In the genomic region with DNA sequence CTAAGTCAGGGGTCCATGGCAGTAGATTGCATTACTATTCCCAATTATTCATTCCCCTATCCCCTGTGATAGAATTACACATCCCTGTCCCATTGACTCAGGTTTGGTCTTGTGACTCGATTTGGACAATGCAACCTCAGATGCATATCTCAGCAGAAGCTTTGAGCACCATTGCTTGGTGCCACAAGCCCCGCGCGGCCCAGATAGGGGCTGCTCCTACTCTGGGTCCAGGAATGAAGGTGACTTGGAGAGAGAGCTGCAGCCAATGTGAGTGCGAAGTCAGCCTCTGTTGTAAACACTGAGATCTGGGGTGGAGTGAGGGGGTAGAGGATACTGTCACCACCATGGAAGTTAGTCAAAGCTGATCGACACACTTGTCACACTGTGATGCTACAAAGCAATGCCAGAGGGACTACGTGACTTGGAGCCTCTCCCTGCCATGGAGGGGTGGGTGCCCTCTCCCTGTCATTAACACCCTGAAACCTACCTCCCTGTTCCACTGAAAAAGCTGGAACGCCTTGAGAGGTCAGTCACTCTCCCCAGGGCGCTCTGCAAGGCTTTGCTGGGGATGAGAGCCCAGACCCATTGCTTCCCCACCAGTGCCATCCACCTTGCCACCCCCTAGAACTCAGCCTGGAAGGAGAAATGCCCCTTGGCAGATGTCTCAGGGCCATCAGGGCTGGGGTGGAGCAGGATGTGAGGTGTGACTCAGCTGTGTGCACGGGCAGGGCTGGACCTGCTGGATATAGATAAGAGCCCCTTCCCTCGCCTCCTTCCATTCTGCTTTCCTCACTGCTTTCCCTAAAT, we compare ENCODE assay signal across 11 cellular contexts. TPM values are rescaled to one million over a fixed set of nuclear protein-coding genes. Genes with fewer than 3 reads are reported as not detected.
A peak's percentile ranks its signal among the peaks of the same experiment; 100 is the strongest.
DNase-seq lines count a peak whose midpoint lies in the region; FAIRE-seq and TF ChIP-seq lines count a peak whose summit lies in the region.
"Had no signal": no experiment of that assay in that cellular context is flagged by ENCODE, and none has a peak within 500 bp of the region (broad histone marks: within the 10 kb centered on the region; RNA-seq: fewer than 3 reads in every experiment).

No MANE protein-coding gene starts in this region.

- no peak overlapping the region for H2AFZ ChIP-seq in endothelial cell of umbilical vein (ENCODE audit: low read depth, low read length)

- no peak overlapping the region for H3K9ac ChIP-seq in endothelial cell of umbilical vein (replicated peaks; ENCODE audit: extremely low read depth, insufficient read depth, low read length)

- H3K4me1 ChIP-seq in endothelial cell of umbilical vein (ENCODE audit: control insufficient read depth, extremely low read depth, insufficient read depth, low read length) (peaks cover 24% of the 10 kb centered on the region), small intestine (ENCODE audit: control insufficient read depth in 2 of 2, insufficient read depth in 1 of 2, low read depth in 1 of 2, low read length in 1 of 2) (no peaks in the 10 kb centered on the region)
- no peaks in the 10 kb centered on the region for H3K4me1 ChIP-seq in effector memory CD4-positive, alpha-beta T cell (ENCODE audit: control insufficient read depth, insufficient read depth, low read length, poor library complexity, severe bottlenecking)

- TF ChIP-seq POLR2A in endothelial cell of umbilical vein (IDR thresholded peaks at IDR 0.05; ENCODE audit: low read depth, low read length), result no peak

- H3K36me3 ChIP-seq in endothelial cell of umbilical vein (ENCODE audit: control insufficient read depth in 2 of 2, extremely low read depth in 1 of 2, insufficient read depth in 2 of 2, low read length in 2 of 2), result no peaks in the 10 kb centered on the region
- no peaks in the 10 kb centered on the region for H3K36me3 ChIP-seq in small intestine (ENCODE audit: control insufficient read depth in 2 of 2, insufficient read depth in 2 of 2, low read length in 2 of 2)
- H3K36me3 ChIP-seq in effector memory CD4-positive, alpha-beta T cell (ENCODE audit: control insufficient read depth, insufficient read depth, low read length), result no peaks in the 10 kb centered on the region

- DNase-seq in HT1080 (ENCODE audit: low read depth) (peak; percentile 80), RCC 7860 (ENCODE audit: low spot score) (peak; percentile 8), endothelial cell of umbilical vein (ENCODE audit: low read depth, low spot score) (peak; percentile 29), small intestine (peak; percentile 90), COLO668 (lab: John Stamatoyannopoulos, UW; ENCODE audit: unreplicated experiment) (no peak), G401 (ENCODE audit: low spot score) (no peak)
- DNase-seq in effector memory CD4-positive, alpha-beta T cell, result no peak
- DNase-seq: GDM1; NCI-H1417 treated with DMSO at 0.1 percent for 48 hours; nucleus accumbens; stimulated activated naive CD8-positive, alpha-beta T cell treated with anti-CD3 and anti-CD28 coated beads, Interleukin-15, Interleukin-2, amounts not matched to agents 100 U/mL and 50 U/mL, for 24 hours had no signal

- dilution Hi-C loops in endothelial cell of umbilical vein (cut with MboI; ENCODE audit: extremely low pct_ligation_motif_present, low sequenced_read_pairs), result no loop called here

- in situ Hi-C loops in G401 (cut with HindIII; ENCODE audit: low sequenced_read_pairs), result no loop called here

- WGBS in small intestine, 3 donors, result 55 to 74% (median 66%) methylated on average over 10 to 11 of the region's 11 CpGs

- H3K4me3 ChIP-seq in endothelial cell of umbilical vein (replicated peaks in 1 of 3; ENCODE audit: insufficient read depth in 1 of 3, low read depth in 1 of 3, low read length in 3 of 3) (no peak overlapping the region), small intestine (ENCODE audit: low read depth in 1 of 2, low read length in 2 of 2) (no peak overlapping the region)
- no peak overlapping the region for H3K4me3 ChIP-seq in effector memory CD4-positive, alpha-beta T cell (ENCODE audit: insufficient read depth, low read depth, low read length, poor library complexity, severe bottlenecking)

- FAIRE-seq in RCC 7860 (lab: Jason Lieb, UNC) (no peak), endothelial cell of umbilical vein (lab: Jason Lieb, UNC) (peak; percentile 68), small intestine (lab: Jason Lieb, UNC) (no peak)

- H3K9me1 ChIP-seq in endothelial cell of umbilical vein (replicated peaks; ENCODE audit: control insufficient read depth, extremely low read depth, insufficient read depth, low read length), result no peaks in the 10 kb centered on the region

- no TSS peak for BruUV-seq in endothelial cell of umbilical vein (replicated peaks; lab: Mats Ljungman, UMichigan)

- H3K27me3 ChIP-seq in endothelial cell of umbilical vein (ENCODE audit: control insufficient read depth in 2 of 2, insufficient read depth in 2 of 2, low read length in 2 of 2) (no peaks in the 10 kb centered on the region), small intestine (ENCODE audit: control insufficient read depth in 2 of 2, insufficient read depth in 2 of 2, low read length in 2 of 2) (peaks cover 0 to 2% of the 10 kb centered on the region in 2 donors)
- no peaks in the 10 kb centered on the region for H3K27me3 ChIP-seq in effector memory CD4-positive, alpha-beta T cell (replicated peaks; ENCODE audit: control insufficient read depth, insufficient read depth, low read length, poor library complexity, severe bottlenecking)

- CTCF ChIA-PET in endothelial cell of umbilical vein (lab: Charles Lee), result interaction anchor here (0.7 to 3.5 kb wide), 4 partner anchors 9 to 286 kb away, joined by 3 to 10 read pairs (median 4); no protein-coding TSS in a partner anchor

- H3K9me3 ChIP-seq in endothelial cell of umbilical vein (replicated peaks; ENCODE audit: control insufficient read depth, insufficient read depth, low read length), result no peaks in the 10 kb centered on the region
- H3K9me3 ChIP-seq in small intestine (ENCODE audit: control insufficient read depth, low read depth), result no peaks in the 10 kb centered on the region
- no peaks in the 10 kb centered on the region for H3K9me3 ChIP-seq in effector memory CD4-positive, alpha-beta T cell (ENCODE audit: control insufficient read depth, low read length)

- no peaks in the 10 kb centered on the region for H4K20me1 ChIP-seq in endothelial cell of umbilical vein (replicated peaks; ENCODE audit: control insufficient read depth, extremely low read depth, insufficient read depth, low read length)

- H3K79me2 ChIP-seq in endothelial cell of umbilical vein (ENCODE audit: control insufficient read depth, insufficient read depth, low read length), result no peaks in the 10 kb centered on the region

- POLR2A ChIA-PET in endothelial cell of umbilical vein (lab: Charles Lee), result no interaction called here

- H3K4me2 ChIP-seq in endothelial cell of umbilical vein (ENCODE audit: insufficient read depth, low read length), result no peak overlapping the region

- H3K27ac ChIP-seq in endothelial cell of umbilical vein (ENCODE audit: insufficient read depth, low read depth, low read length), result no peak overlapping the region
- peak overlapping the region in 1 of 2 donors; percentile 52 for H3K27ac ChIP-seq in small intestine (ENCODE audit: low read depth in 1 of 2, low read length in 1 of 2)
- H3K27ac ChIP-seq in effector memory CD4-positive, alpha-beta T cell (ENCODE audit: insufficient read depth, low read length, poor library complexity, severe bottlenecking), result no peak overlapping the region

- TF ChIP-seq CTCF in endothelial cell of umbilical vein (IDR thresholded peaks at IDR 0.05; ENCODE audit: extremely low read depth in 1 of 2, insufficient read depth in 1 of 2, low read depth in 1 of 2, low read length in 2 of 2), result no peak

- intact Hi-C loops in endothelial cell of umbilical vein (cut with micrococcal nuclease), result no loop called here

RNA-seq across cellular contexts. Expression of gene PLEK2, which starts 6.6 kb away (rescaled TPM):
- total RNA-seq in HT1080 (2014; rRNA removed; shearing (Covaris generic)), result 1.4 and 2.3 TPM in 2 replicates
- polyA plus RNA-seq in HT1080 (2015; cell fraction: cytosol; rRNA removed), result 0.66 and 1.4 TPM in 2 replicates
- 0.62 and 1.3 TPM in 2 replicates for polyA plus RNA-seq in HT1080 (2015; cell fraction: nucleus; rRNA removed)
- 3.8 and 4.7 TPM in 2 replicates for total RNA-seq in endothelial cell of umbilical vein
- polyA plus RNA-seq in endothelial cell of umbilical vein (0.84 and 1.4 TPM in 2 replicates), small intestine (10 to 100 TPM; 55.7 to 88.3 (median 78.5) TPM)
- 2.0 and 3.0 TPM in 2 replicates for polyA plus RNA-seq in endothelial cell of umbilical vein (2011; cell fraction: cytosol; rRNA removed)
- 1.1 and 2.1 TPM in 2 replicates for polyA plus RNA-seq in endothelial cell of umbilical vein (2011; cell fraction: nucleus; rRNA removed)
- 3.8 and 8.1 TPM in 2 replicates for polyA plus RNA-seq in endothelial cell of umbilical vein (2012)
- polyA minus RNA-seq in endothelial cell of umbilical vein, result 0.34 and 0.83 TPM in 2 replicates
- 15.7 TPM for polyA minus RNA-seq in endothelial cell of umbilical vein (2011; cell fraction: cytosol; rRNA and poly(A)+ RNA removed)
- 0.29 and 1.7 TPM in 2 replicates for polyA minus RNA-seq in endothelial cell of umbilical vein (2011; cell fraction: nucleus; rRNA and poly(A)+ RNA removed)
- total RNA-seq in G401 (2014; rRNA removed; shearing (Covaris generic)), result 0.80 and 1.3 TPM in 2 replicates

RNA-seq across cellular contexts. Expression of gene EIF2S1, which starts 58.4 kb away (rescaled TPM):
- 497 and 506 TPM in 2 replicates for total RNA-seq in HT1080 (2014; rRNA removed; shearing (Covaris generic))
- 248 and 253 TPM in 2 replicates for polyA plus RNA-seq in HT1080 (2015; cell fraction: cytosol; rRNA removed)
- polyA plus RNA-seq in HT1080 (2015; cell fraction: nucleus; rRNA removed), result 214 and 275 TPM in 2 replicates
- 130 and 135 TPM in 2 replicates for total RNA-seq in endothelial cell of umbilical vein
- polyA plus RNA-seq in endothelial cell of umbilical vein (20.2 and 36.8 TPM in 2 replicates), small intestine (100 to 1,000 TPM in 1 of 3 donors, 10 to 100 TPM in 2; 43.6 to 116 (median 59.7) TPM)
- polyA plus RNA-seq in endothelial cell of umbilical vein (2011; cell fraction: cytosol; rRNA removed), result 64.9 and 85.2 TPM in 2 replicates
- polyA plus RNA-seq in endothelial cell of umbilical vein (2011; cell fraction: nucleus; rRNA removed), result 31.1 and 55.5 TPM in 2 replicates
- 161 and 284 TPM in 2 replicates for polyA plus RNA-seq in endothelial cell of umbilical vein (2012)
- polyA minus RNA-seq in endothelial cell of umbilical vein, result 86.2 and 99.6 TPM in 2 replicates
- polyA minus RNA-seq in endothelial cell of umbilical vein (2011; cell fraction: cytosol; rRNA and poly(A)+ RNA removed), result 125 TPM
- polyA minus RNA-seq in endothelial cell of umbilical vein (2011; cell fraction: nucleus; rRNA and poly(A)+ RNA removed), result 12.5 and 21.0 TPM in 2 replicates
- total RNA-seq in G401 (2014; rRNA removed; shearing (Covaris generic)), result 347 and 407 TPM in 2 replicates

RNA-seq across cellular contexts. Expression of gene ATP6V1D, which starts 59.0 kb away (rescaled TPM):
- 112 and 122 TPM in 2 replicates for total RNA-seq in HT1080 (2014; rRNA removed; shearing (Covaris generic))
- 73.7 and 101 TPM in 2 replicates for polyA plus RNA-seq in HT1080 (2015; cell fraction: cytosol; rRNA removed)
- 47.8 and 58.7 TPM in 2 replicates for polyA plus RNA-seq in HT1080 (2015; cell fraction: nucleus; rRNA removed)
- total RNA-seq in endothelial cell of umbilical vein, result 60.7 and 63.1 TPM in 2 replicates
- polyA plus RNA-seq in endothelial cell of umbilical vein, result 27.8 and 28.6 TPM in 2 replicates
- polyA plus RNA-seq in endothelial cell of umbilical vein (2011; cell fraction: cytosol; rRNA removed), result 33.2 and 33.3 TPM in 2 replicates
- polyA plus RNA-seq in endothelial cell of umbilical vein (2011; cell fraction: nucleus; rRNA removed), result 21.0 and 26.0 TPM in 2 replicates
- polyA plus RNA-seq in endothelial cell of umbilical vein (2012), result 60.6 and 80.7 TPM in 2 replicates
- polyA minus RNA-seq in endothelial cell of umbilical vein, result 37.5 and 41.0 TPM in 2 replicates
- 39.0 TPM for polyA minus RNA-seq in endothelial cell of umbilical vein (2011; cell fraction: cytosol; rRNA and poly(A)+ RNA removed)
- polyA minus RNA-seq in endothelial cell of umbilical vein (2011; cell fraction: nucleus; rRNA and poly(A)+ RNA removed), result 61.0 and 63.1 TPM in 2 replicates
- 10 to 100 TPM; 43.1 to 84.3 (median 55.1) TPM for polyA plus RNA-seq in small intestine
- total RNA-seq in G401 (2014; rRNA removed; shearing (Covaris generic)), result 158 and 168 TPM in 2 replicates

Comparison
In these comparisons a context has a peak if more than half of its experiments do, and no peak if none do; other contexts are left out.
1. DNase-seq: peak in HT1080 (single experiment), RCC 7860 (single experiment), endothelial cell of umbilical vein (single experiment) and small intestine (single experiment); none in effector memory CD4-positive, alpha-beta T cell (0 of 3), COLO668 (single experiment) and G401 (single experiment).